ENCODE assay signal across 37 cellular contexts in genomic region chr1:77234096-77234495, GRCh38. TPM values are rescaled to one million over a fixed set of nuclear protein-coding genes. Genes with fewer than 3 reads are reported as not detected.
"Had no signal": no experiment of that assay in that cellular context is flagged by ENCODE, and none has a peak within 500 bp of the region (broad histone marks: within the 10 kb centered on the region; RNA-seq: fewer than 3 reads in every experiment).

No MANE protein-coding gene starts in this region.

- H3K4me3 ChIP-seq: ascending aorta, cardiac muscle cell had no signal

- DNase-seq: activated B cell treated with CpG ODN at 0.5 μM for 24 hours; activated CD4-positive, alpha-beta memory T cell treated with anti-CD3 and anti-CD28 coated beads for 36 hours; activated CD4-positive, alpha-beta T cell treated with anti-CD3 and anti-CD28 coated beads for 4 hours; activated CD4-positive, alpha-beta T cell treated with anti-CD3 and anti-CD28 coated beads, Interleukin-2, amount 10 ng/mL, durations not matched to agents 24 days and 14 days; activated CD4-positive, alpha-beta T cell treated with anti-CD3 and anti-CD28 coated beads, Interleukin-2, amount 50 U/mL, for 1 hour; activated CD4-positive, alpha-beta T cell treated with anti-CD3 and anti-CD28 coated beads, Interleukin-2, amount 50 U/mL, for 4 hours; activated CD4-positive, CD25-positive, alpha-beta regulatory T cell treated with anti-CD3 and anti-CD28 coated beads, Interleukin-2, amount 50 U/mL, for 72 hours; activated CD8-positive, alpha-beta memory T cell treated with anti-CD3 and anti-CD28 coated beads, Interleukin-2, amount 50 U/mL, for 4 hours; activated CD8-positive, alpha-beta T cell treated with anti-CD3 and anti-CD28 coated beads for 36 hours; activated effector memory CD4-positive, alpha-beta T cell treated with anti-CD3 and anti-CD28 coated beads, Interleukin-2, amount 50 U/mL, for 16 hours; activated naive CD4-positive, alpha-beta T cell treated with anti-CD3 and anti-CD28 coated beads, Interleukin-2, amount 10 ng/mL, durations not matched to agents 7 days and 5 days; activated naive CD4-positive, alpha-beta T cell treated with Interleukin-2 at 50 U/mL for 16 hours; activated naive CD8-positive, alpha-beta T cell treated with anti-CD3 and anti-CD28 coated beads, Interleukin-2, amount 10 ng/mL, durations not matched to agents 7 days and 5 days; activated naive CD8-positive, alpha-beta T cell treated with anti-CD3 and anti-CD28 coated beads, Interleukin-2, amount 50 U/mL, for 24 hours; activated T-cell treated with anti-CD3 and anti-CD28 coated beads for 4 hours; activated T-cell treated with anti-CD3 and anti-CD28 coated beads, Interleukin-2, amount 50 U/mL, for 1 hour; activated T-cell treated with anti-CD3 and anti-CD28 coated beads, Interleukin-2, amount 50 U/mL, for 4 hours; activated T-cell treated with anti-CD3 and anti-CD28 coated beads, Interleukin-2, amount 50 U/mL, for 72 hours; amygdala; anterior cingulate cortex; caudate nucleus; cerebellar nuclear complex; T-helper 1 cell; T-helper 2 cell; T-helper 9 cell had no signal

- H3K27ac ChIP-seq: ascending aorta, cardiac muscle cell, VCaP had no signal

- H3K4me1 Mint-ChIP-seq: activated B cell treated with CpG ODN at 0.5 μM for 24 hours; activated CD4-positive, alpha-beta T cell treated with anti-CD3 and anti-CD28 coated beads, Interleukin-2, amount 10 ng/mL, durations not matched to agents 24 days and 14 days; activated naive CD4-positive, alpha-beta T cell treated with anti-CD3 and anti-CD28 coated beads, Interleukin-2, amount 10 ng/mL, durations not matched to agents 7 days and 5 days; activated naive CD8-positive, alpha-beta T cell treated with anti-CD3 and anti-CD28 coated beads, Interleukin-2, amount 10 ng/mL, durations not matched to agents 7 days and 5 days; activated naive CD8-positive, alpha-beta T cell treated with anti-CD3 and anti-CD28 coated beads, Interleukin-2, amount 50 U/mL, for 24 hours; activated T-helper 17 cell treated with anti-CD3 and anti-CD28 coated beads, Interleukin-2, amount 50 U/mL, for 72 hours; central memory CD8-positive, alpha-beta T cell had no signal

- H3K27me3 Mint-ChIP-seq: activated CD4-positive, alpha-beta T cell treated with anti-CD3 and anti-CD28 coated beads, Interleukin-2, amount 10 ng/mL, durations not matched to agents 24 days and 14 days; activated CD8-positive, alpha-beta T cell treated with anti-CD3 and anti-CD28 coated beads for 36 hours; activated naive CD4-positive, alpha-beta T cell treated with anti-CD3 and anti-CD28 coated beads, Interleukin-2, amount 10 ng/mL, durations not matched to agents 7 days and 5 days; activated naive CD4-positive, alpha-beta T cell treated with anti-CD3 and anti-CD28 coated beads, Interleukin-2, amount 50 U/mL, for 24 hours; activated naive CD8-positive, alpha-beta T cell; activated naive CD8-positive, alpha-beta T cell treated with anti-CD3 and anti-CD28 coated beads, Interleukin-2, amount 10 ng/mL, durations not matched to agents 7 days and 5 days; activated naive CD8-positive, alpha-beta T cell treated with anti-CD3 and anti-CD28 coated beads, Interleukin-2, amount 50 U/mL, for 24 hours; activated T-helper 17 cell treated with anti-CD3 and anti-CD28 coated beads, Interleukin-2, amount 50 U/mL, for 72 hours had no signal

- H3K36me3 ChIP-seq: ascending aorta, cardiac muscle cell had no signal

- H3K36me3 Mint-ChIP-seq: activated naive CD4-positive, alpha-beta T cell treated with anti-CD3 and anti-CD28 coated beads, Interleukin-2, amount 10 ng/mL, durations not matched to agents 7 days and 5 days; activated naive CD8-positive, alpha-beta T cell; brain had no signal

- H3K4me3 Mint-ChIP-seq: activated B cell treated with CpG ODN at 0.5 μM for 24 hours; activated CD4-positive, alpha-beta memory T cell treated with anti-CD3 and anti-CD28 coated beads for 36 hours; activated CD4-positive, alpha-beta T cell treated with anti-CD3 and anti-CD28 coated beads, Interleukin-2, amount 10 ng/mL, durations not matched to agents 24 days and 14 days; activated CD8-positive, alpha-beta T cell treated with anti-CD3 and anti-CD28 coated beads for 36 hours; activated naive CD4-positive, alpha-beta T cell treated with anti-CD3 and anti-CD28 coated beads, Interleukin-2, amount 10 ng/mL, durations not matched to agents 7 days and 5 days; activated naive CD4-positive, alpha-beta T cell treated with anti-CD3 and anti-CD28 coated beads, Interleukin-2, amount 50 U/mL, for 24 hours; activated naive CD8-positive, alpha-beta T cell; activated naive CD8-positive, alpha-beta T cell treated with anti-CD3 and anti-CD28 coated beads, Interleukin-2, amount 10 ng/mL, durations not matched to agents 7 days and 5 days; activated naive CD8-positive, alpha-beta T cell treated with anti-CD3 and anti-CD28 coated beads, Interleukin-2, amount 50 U/mL, for 24 hours; activated T-cell treated with anti-CD3 and anti-CD28 coated beads, Interleukin-2, amount 50 U/mL, for 4 hours; activated T-cell treated with anti-CD3 and anti-CD28 coated beads, Interleukin-2, amount 50 U/mL, for 72 hours; activated T-helper 1 cell treated with anti-CD3 and anti-CD28 coated beads, Interleukin-12 subunit alpha, Interleukin-12 subunit beta, Interleukin-2, Interleukin-4 antibody, amounts not matched to agents 30 ng/mL and 10 ng/mL and 1 ng/mL, durations not matched to agents 14 hours and 24 hours and 36 hours; activated T-helper 17 cell treated with anti-CD3 and anti-CD28 coated beads, Interleukin-2, amount 50 U/mL, for 72 hours; brain; central memory CD8-positive, alpha-beta T cell; T-helper 1 cell treated with Interleukin-12 subunit alpha and Interleukin-12 subunit beta and Interleukin-4 antibody, amounts not matched to agents 30 μg/mL and 1 μg/mL, for 36 hours; T-helper 2 cell treated with Interferon-gamma antibody and Interleukin-4, amounts not matched to agents 5 μg/mL and 100 μg/mL, for 36 hours had no signal

- H3K9me3 ChIP-seq: ascending aorta had no signal

- H3K4me1 ChIP-seq: ascending aorta had no signal

- H3K9me3 Mint-ChIP-seq: activated CD4-positive, alpha-beta T cell treated with anti-CD3 and anti-CD28 coated beads, Interleukin-2, amount 10 ng/mL, durations not matched to agents 24 days and 14 days; activated T-helper 17 cell treated with anti-CD3 and anti-CD28 coated beads, Interleukin-2, amount 50 U/mL, for 72 hours; central memory CD8-positive, alpha-beta T cell had no signal

- ATAC-seq: activated CD8-positive, alpha-beta T cell treated with anti-CD3 and anti-CD28 coated beads for 36 hours; activated naive CD8-positive, alpha-beta T cell treated with anti-CD3 and anti-CD28 coated beads, Interleukin-2, amount 50 U/mL, for 24 hours; activated T-cell treated with anti-CD3 and anti-CD28 coated beads, Interleukin-2, amount 50 U/mL, for 4 hours; activated T-cell treated with anti-CD3 and anti-CD28 coated beads, Interleukin-2, amount 50 U/mL, for 72 hours; activated T-helper 17 cell treated with anti-CD3 and anti-CD28 coated beads, Interleukin-2, amount 50 U/mL, for 72 hours had no signal

- H3K27me3 ChIP-seq: ascending aorta, cardiac muscle cell had no signal

- H3K27ac Mint-ChIP-seq: activated B cell treated with CpG ODN at 0.5 μM for 24 hours; activated CD4-positive, alpha-beta memory T cell treated with anti-CD3 and anti-CD28 coated beads for 36 hours; activated CD4-positive, alpha-beta T cell treated with anti-CD3 and anti-CD28 coated beads, Interleukin-2, amount 10 ng/mL, durations not matched to agents 24 days and 14 days; activated CD8-positive, alpha-beta T cell treated with anti-CD3 and anti-CD28 coated beads for 36 hours; activated naive CD4-positive, alpha-beta T cell treated with anti-CD3 and anti-CD28 coated beads, Interleukin-2, amount 10 ng/mL, durations not matched to agents 7 days and 5 days; activated naive CD4-positive, alpha-beta T cell treated with anti-CD3 and anti-CD28 coated beads, Interleukin-2, amount 50 U/mL, for 24 hours; activated naive CD8-positive, alpha-beta T cell; activated naive CD8-positive, alpha-beta T cell treated with anti-CD3 and anti-CD28 coated beads, Interleukin-2, amount 10 ng/mL, durations not matched to agents 7 days and 5 days; activated naive CD8-positive, alpha-beta T cell treated with anti-CD3 and anti-CD28 coated beads, Interleukin-2, amount 50 U/mL, for 24 hours; activated T-cell treated with anti-CD3 and anti-CD28 coated beads, Interleukin-2, amount 50 U/mL, for 72 hours; activated T-helper 1 cell treated with anti-CD3 and anti-CD28 coated beads, Interleukin-12 subunit alpha, Interleukin-12 subunit beta, Interleukin-2, Interleukin-4 antibody, amounts not matched to agents 30 ng/mL and 10 ng/mL and 1 ng/mL, durations not matched to agents 14 hours and 24 hours and 36 hours; activated T-helper 17 cell treated with anti-CD3 and anti-CD28 coated beads, Interleukin-2, amount 50 U/mL, for 72 hours; brain; T-helper 1 cell treated with Interleukin-12 subunit alpha and Interleukin-12 subunit beta and Interleukin-4 antibody, amounts not matched to agents 30 μg/mL and 1 μg/mL, for 36 hours; T-helper 2 cell treated with Interferon-gamma antibody and Interleukin-4, amounts not matched to agents 5 μg/mL and 100 μg/mL, for 36 hours had no signal

RNA-seq across cellular contexts. Expression of gene AK5, which starts 47.7 kb away (rescaled TPM):
- total RNA-seq: activated B cell treated with CpG ODN at 0.5 μM for 24 hours; activated T-helper 1 cell treated with anti-CD3 and anti-CD28 coated beads, Interleukin-12 subunit alpha, Interleukin-12 subunit beta, Interleukin-2, Interleukin-4 antibody, amounts not matched to agents 30 ng/mL and 10 ng/mL and 1 ng/mL, durations not matched to agents 14 hours and 24 hours and 36 hours; activated T-helper 17 cell treated with anti-CD3 and anti-CD28 coated beads, Interleukin-2, amount 50 U/mL, for 72 hours; ascending aorta; bronchial epithelial cell had no signal
